ENCODE assay signal across 26 cellular contexts in the genomic region with DNA sequence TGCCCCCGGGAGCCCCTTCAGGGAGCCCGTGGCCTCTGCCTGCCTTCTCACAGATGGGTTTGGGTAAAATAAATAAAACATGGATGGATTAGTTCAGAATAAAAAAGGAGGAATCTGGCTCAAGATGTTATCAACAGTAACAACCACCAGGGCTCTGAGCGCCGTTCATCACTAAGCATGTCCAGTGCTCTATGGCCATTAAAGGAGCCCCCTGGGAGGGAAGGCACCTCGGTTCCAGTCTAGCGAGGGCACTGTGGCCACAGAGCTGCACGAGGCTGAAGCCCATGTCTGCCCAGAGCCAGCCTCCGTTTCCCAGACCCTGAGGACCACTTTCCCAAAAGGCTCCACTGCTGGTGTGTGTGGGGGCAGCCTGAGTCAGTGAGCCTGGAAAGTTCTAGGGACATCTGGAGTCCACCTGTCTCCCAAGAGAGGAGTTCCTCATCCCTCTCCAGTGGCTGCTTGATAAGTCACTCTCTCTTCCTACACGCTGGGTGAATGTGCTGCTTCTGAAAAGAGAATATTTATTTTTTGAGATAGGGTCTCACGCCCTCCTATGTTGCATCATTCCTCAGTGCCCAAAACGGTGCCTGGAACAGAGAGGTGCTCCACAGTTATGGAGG.
DNase-seq lines count a peak whose midpoint lies in the region; ATAC-seq, FAIRE-seq and TF ChIP-seq lines count a peak whose summit lies in the region.
"Had no signal": no experiment of that assay in that cellular context is flagged by ENCODE, and none has a peak within 500 bp of the region (broad histone marks: within the 10 kb centered on the region; RNA-seq: fewer than 3 reads in every experiment).

No MANE protein-coding gene starts in this region.

- intact Hi-C loops in right lobe of liver (cut with DNase I) (no loop called here), HepG2 (cut with micrococcal nuclease; ENCODE audit: unreplicated experiment) (no loop called here)

- H2AFZ ChIP-seq in HepG2 (ENCODE audit: low read length): no peak overlapping the region
- no peak overlapping the region for H2AFZ ChIP-seq in osteoblast (ENCODE audit: low read length)

- ATAC-seq in right lobe of liver (no peak), HepG2 (no peak), RWPE2 (ENCODE audit: low read depth) (no peak), HG03135 (IDR thresholded peaks at IDR 0.05; ENCODE audit: unreplicated experiment) (no peak), GM19035 (IDR thresholded peaks at IDR 0.05; ENCODE audit: unreplicated experiment) (no peak), GM21423 (IDR thresholded peaks at IDR 0.05; ENCODE audit: unreplicated experiment) (no peak)

- no peak for FAIRE-seq in HepG2 (lab: Jason Lieb, UNC)
- FAIRE-seq: A204.1, HTR-8/SVneo had no signal

- TF ChIP-seq EP300 in HepG2 (IDR thresholded peaks at IDR 0.05; ENCODE audit: low read depth in 2 of 2, low read length in 2 of 2) (no peak), HepG2 (CRISPR knock-in tag; IDR thresholded peaks at IDR 0.05; ENCODE audit: borderline replicate concordance) (no peak)

- H3K36me3 ChIP-seq in right lobe of liver: no peaks in the 10 kb centered on the region
- no peaks in the 10 kb centered on the region for H3K36me3 ChIP-seq in HepG2 (replicated peaks in 1 of 2; ENCODE audit: control insufficient read depth in 1 of 2, insufficient read depth in 2 of 2, low read length in 2 of 2)
- H3K36me3 ChIP-seq in RWPE2 (ENCODE audit: low read depth): no peaks in the 10 kb centered on the region
- no peaks in the 10 kb centered on the region for H3K36me3 ChIP-seq in osteoblast (ENCODE audit: insufficient read depth, low read length)
- H3K36me3 ChIP-seq: MG63, SJSA1 had no signal

- H3K9me3 ChIP-seq in right lobe of liver: no peaks in the 10 kb centered on the region
- H3K9me3 ChIP-seq in HepG2 (ENCODE audit: low read length): no peaks in the 10 kb centered on the region
- H3K9me3 ChIP-seq in RWPE2 (ENCODE audit: severe bottlenecking): no peaks in the 10 kb centered on the region
- H3K9me3 ChIP-seq in osteoblast (ENCODE audit: low read depth, low read length): no peaks in the 10 kb centered on the region
- H3K9me3 ChIP-seq: MG63, SJSA1 had no signal

- no peak for TF ChIP-seq CTCF in right lobe of liver (IDR thresholded peaks at IDR 0.05)
- no peak for TF ChIP-seq CTCF in HepG2 (CRISPR knock-in tag; IDR thresholded peaks at IDR 0.05)
- TF ChIP-seq CTCF in RWPE2 (IDR thresholded peaks at IDR 0.05; ENCODE audit: poor library complexity, severe bottlenecking): no peak
- TF ChIP-seq CTCF in osteoblast (IDR thresholded peaks at IDR 0.05; ENCODE audit: extremely low read depth, low read depth, low read length): no peak

- H3K4me2 ChIP-seq in HepG2 (ENCODE audit: low read depth, low read length) (no peak overlapping the region), osteoblast (ENCODE audit: insufficient read depth, low read length) (no peak overlapping the region)

- H3K9ac ChIP-seq in HepG2 (ENCODE audit: insufficient read depth, low read depth, low read length): no peak overlapping the region

- 34% methylated on average over 5 of the region's 11 CpGs for WGBS in right lobe of liver (ENCODE audit: insufficient coverage, low coverage, low lambda C conversion rate, missing lambda C conversion rate)
- WGBS in HepG2 (ENCODE audit: low lambda C conversion rate): 18% methylated on average over 7 of the region's 11 CpGs

- in situ Hi-C loops in HepG2 (cut with HindIII; ENCODE audit: extremely low pct_ligation_motif_present, low pct_unique_long_range_greater_than_20kb): no loop called here

- H4K20me1 ChIP-seq in HepG2 (ENCODE audit: insufficient read depth, low read length) (no peaks in the 10 kb centered on the region), osteoblast (ENCODE audit: insufficient read depth, low read length) (no peaks in the 10 kb centered on the region)

- H3K27ac ChIP-seq in right lobe of liver (no peak overlapping the region), HepG2 (ENCODE audit: extremely low read length, insufficient read depth, low read length) (no peak overlapping the region), RWPE2 (ENCODE audit: poor library complexity, severe bottlenecking) (no peak overlapping the region), osteoblast (ENCODE audit: low read depth, low read length) (no peak overlapping the region)
- H3K27ac ChIP-seq: SJSA1 had no signal

- CTCF ChIA-PET in HepG2 (lab: Yijun Ruan, JAX; ENCODE audit: low intra/inter-chr PET ratio, low total read pairs): no interaction called here

- TF ChIP-seq RAD21 in HepG2 (CRISPR knock-in tag; IDR thresholded peaks at IDR 0.05): no peak

- TF ChIP-seq POLR2A in right lobe of liver (IDR thresholded peaks at IDR 0.05) (no peak), HepG2 (IDR thresholded peaks at IDR 0.05; ENCODE audit: insufficient read depth in 1 of 2, low read depth in 2 of 2, low read length in 2 of 2) (no peak)

- DNase-seq in right lobe of liver (peak; percentile 3 to 23 (median 16)), HepG2 (ENCODE audit: low spot score) (no peak), RWPE2 (ENCODE audit: low spot score) (peak; percentile 23), osteoblast (ENCODE audit: insufficient read length, low spot score, missing footprints) (peak; percentile 79)
- DNase-seq: C1 segment of cervical spinal cord; CD4-positive, alpha-beta memory T cell; COR-L47; DMS53; GOT3; HCEC 1CT; IMR-90; KG1; MG63; NCI-H1105 treated with DMSO at 0.1 percent for 48 hours; NCI-H146; NCI-H1930; NCI-H446; NCI-H524 treated with DMSO at 0.1 percent for 48 hours; NCI-H774; Right ventricle myocardium superior had no signal

- POLR2A ChIA-PET in HepG2 (lab: Yijun Ruan, JAX): no interaction called here

- H3K79me2 ChIP-seq in HepG2 (ENCODE audit: insufficient read depth, low read length) (no peaks in the 10 kb centered on the region), osteoblast (ENCODE audit: insufficient read depth, low read length) (no peaks in the 10 kb centered on the region)

- H3K4me3 ChIP-seq in right lobe of liver: no peak overlapping the region
- H3K4me3 ChIP-seq in HepG2 (replicated peaks in 1 of 3; ENCODE audit: insufficient read depth in 1 of 3, low read depth in 2 of 3, low read length in 3 of 3): no peak overlapping the region
- no peak overlapping the region for H3K4me3 ChIP-seq in RWPE2 (ENCODE audit: severe bottlenecking)
- no peak overlapping the region for H3K4me3 ChIP-seq in osteoblast (ENCODE audit: insufficient read depth, low read length)
- H3K4me3 ChIP-seq: MG63, SJSA1 had no signal

- H3K4me1 ChIP-seq in right lobe of liver: no peaks in the 10 kb centered on the region
- H3K4me1 ChIP-seq in HepG2 (ENCODE audit: insufficient read depth, low read length): no peaks in the 10 kb centered on the region
- no peaks in the 10 kb centered on the region for H3K4me1 ChIP-seq in RWPE2 (ENCODE audit: insufficient read depth, poor library complexity, severe bottlenecking)
- H3K4me1 ChIP-seq in osteoblast (ENCODE audit: insufficient read depth, low read length): no peaks in the 10 kb centered on the region
- H3K4me1 ChIP-seq: SJSA1 had no signal

- no peaks in the 10 kb centered on the region for H3K27me3 ChIP-seq in right lobe of liver
- peaks cover 4 to 21% of the 10 kb centered on the region in 2 experiments; a peak in 3 of 5 replicates for H3K27me3 ChIP-seq in HepG2 (ENCODE audit: control insufficient read depth in 1 of 2, insufficient read depth in 2 of 2, low read length in 2 of 2)
- H3K27me3 ChIP-seq in RWPE2 (ENCODE audit: insufficient read depth, poor library complexity, severe bottlenecking): no peaks in the 10 kb centered on the region
- no peaks in the 10 kb centered on the region for H3K27me3 ChIP-seq in osteoblast (ENCODE audit: insufficient read depth, low read length)
- H3K27me3 ChIP-seq: MG63 had no signal

- no TSS peak for BruUV-seq in HepG2 (replicated peaks; lab: Mats Ljungman, UMichigan)

TF ChIP-seq in HepG2, 621 proteins besides CTCF, POLR2A, EP300 and RAD21:
- no peak for TF ChIP-seq ZNF605 (CRISPR knock-in tag; IDR thresholded peaks at IDR 0.05)
- no peak for TF ChIP-seq SAP130 (CRISPR knock-in tag; IDR thresholded peaks at IDR 0.05; ENCODE audit: low read depth)
- no peak for TF ChIP-seq FOXK1 (CRISPR knock-in tag; IDR thresholded peaks at IDR 0.05; ENCODE audit: borderline replicate concordance, low read depth)
- no peak for TF ChIP-seq TOPORS (CRISPR knock-in tag; IDR thresholded peaks at IDR 0.05)
